Comparison of ENCODE assay signal across 1 cellular context in the genomic region with DNA sequence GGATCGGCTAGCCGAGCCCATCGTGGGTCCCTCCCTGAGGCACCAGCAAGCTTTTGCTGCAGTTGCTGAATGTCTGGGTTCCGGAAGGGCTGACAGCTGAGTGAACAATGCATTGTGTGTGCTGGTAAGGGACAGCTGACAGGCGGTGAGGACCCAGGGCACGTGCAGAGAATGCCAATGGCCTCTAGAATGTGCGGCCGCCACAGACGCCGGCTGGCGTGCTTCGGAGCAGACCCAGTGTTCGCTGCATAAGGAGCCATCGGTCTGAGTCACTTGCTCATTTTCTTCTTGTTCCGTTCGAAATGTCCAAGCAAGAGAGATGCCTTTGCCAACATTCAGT.
TF ChIP-seq lines count a peak whose summit lies in the region.

No MANE protein-coding gene starts in this region.

TF ChIP-seq in H1, 55 proteins besides CTCF, POLR2A, EP300 and RAD21 (continued from another document):
- TF ChIP-seq SIRT6 (IDR thresholded peaks at IDR 0.05; ENCODE audit: low read length), result no peak
- no peak for TF ChIP-seq RNF2 (IDR thresholded peaks at IDR 0.05; ENCODE audit: borderline replicate concordance, low read depth, low read length, missing control alignments, poor library complexity, severe bottlenecking)
- no peak for TF ChIP-seq CTBP2 (IDR thresholded peaks at IDR 0.05; ENCODE audit: borderline replicate concordance, insufficient read depth, insufficient read length, low read length)
- TF ChIP-seq KDM1A (IDR thresholded peaks at IDR 0.05; ENCODE audit: borderline replicate concordance, low read length), result no peak
- TF ChIP-seq, protein P1, sequence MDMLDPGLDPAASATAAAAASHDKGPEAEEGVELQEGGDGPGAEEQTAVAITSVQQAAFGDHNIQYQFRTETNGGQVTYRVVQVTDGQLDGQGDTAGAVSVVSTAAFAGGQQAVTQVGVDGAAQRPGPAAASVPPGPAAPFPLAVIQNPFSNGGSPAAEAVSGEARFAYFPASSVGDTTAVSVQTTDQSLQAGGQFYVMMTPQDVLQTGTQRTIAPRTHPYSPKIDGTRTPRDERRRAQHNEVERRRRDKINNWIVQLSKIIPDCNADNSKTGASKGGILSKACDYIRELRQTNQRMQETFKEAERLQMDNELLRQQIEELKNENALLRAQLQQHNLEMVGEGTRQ (IDR thresholded peaks at IDR 0.05; ENCODE audit: low read length), result no peak
- TF ChIP-seq ZNF274 (IDR thresholded peaks at IDR 0.05; ENCODE audit: borderline replicate concordance, extremely low read depth, low read length), result no peak
- TF ChIP-seq CHD2 (IDR thresholded peaks at IDR 0.05; ENCODE audit: low read length), result no peak
TF ChIP-seq in H1: peak in this region for 0.
